Comparison of ENCODE assay signal across 9 cellular contexts in the genomic region with DNA sequence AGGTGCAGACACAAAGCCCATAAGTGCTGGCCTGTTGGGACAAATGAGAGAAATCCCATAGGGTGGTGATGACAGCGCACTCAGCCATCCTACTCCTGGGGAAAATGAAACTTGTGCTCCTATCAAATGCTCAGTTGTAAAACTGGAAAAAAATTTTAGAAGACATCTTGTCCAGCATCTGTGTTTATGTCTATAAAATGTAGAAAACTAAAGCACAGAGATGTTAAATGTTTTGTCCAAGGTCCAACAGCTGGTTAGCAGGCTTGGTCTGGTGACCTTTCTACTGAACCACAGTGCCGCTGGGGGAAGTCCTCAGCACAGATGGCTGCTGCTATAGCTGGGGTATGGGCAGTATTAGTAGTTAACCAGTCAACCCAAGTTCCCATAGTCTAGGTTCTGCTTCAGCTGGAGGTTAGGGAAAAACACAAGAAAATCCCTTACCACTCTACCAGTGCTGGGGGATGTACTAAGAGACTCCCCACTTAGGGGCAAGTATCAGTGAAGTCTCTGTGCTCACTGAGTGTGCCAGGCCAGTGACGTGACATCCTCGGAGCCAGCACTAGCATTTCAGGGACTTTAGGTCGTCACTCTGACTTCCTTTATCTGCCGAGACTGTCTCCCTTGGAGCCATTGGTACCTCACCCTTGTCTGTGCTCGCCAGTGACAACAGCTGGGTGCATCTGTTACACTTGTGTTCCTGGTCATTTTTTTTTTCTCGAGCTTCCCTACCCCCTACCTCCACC. TPM values are rescaled to one million over a fixed set of nuclear protein-coding genes. Genes with fewer than 3 reads are reported as not detected.
A peak's percentile ranks its signal among the peaks of the same experiment; 100 is the strongest.
DNase-seq lines count a peak whose midpoint lies in the region; ATAC-seq and TF ChIP-seq lines count a peak whose summit lies in the region.
"Had no signal": no experiment of that assay in that cellular context is flagged by ENCODE, and none has a peak within 500 bp of the region (broad histone marks: within the 10 kb centered on the region; RNA-seq: fewer than 3 reads in every experiment).

No MANE protein-coding gene starts in this region.

- no peak overlapping the region for H3K27ac ChIP-seq in effector memory CD4-positive, alpha-beta T cell (ENCODE audit: insufficient read depth, low read length, poor library complexity, severe bottlenecking)

- H3K27me3 Mint-ChIP-seq in endothelial cell (ENCODE audit: unreplicated experiment): peaks cover 16% of the 10 kb centered on the region

- ATAC-seq in GM19372 (IDR thresholded peaks at IDR 0.05; ENCODE audit: low read depth, unreplicated experiment) (peak; percentile 46), HG03139 (IDR thresholded peaks at IDR 0.05; ENCODE audit: unreplicated experiment) (peak; percentile 43)

- H3K36me3 Mint-ChIP-seq in endothelial cell (ENCODE audit: low read depth, unreplicated experiment): peaks cover 1% of the 10 kb centered on the region

- DNase-seq in GM06990 (ENCODE audit: extremely low read depth, insufficient read length) (peak; percentile 61), endothelial cell (ENCODE audit: low spot score) (no peak), NOMO-1 (lab: John Stamatoyannopoulos, UW; ENCODE audit: unreplicated experiment in 2 of 2) (no peak), NCI-H526 treated with DMSO at 0.1 percent for 48 hours (lab: John Stamatoyannopoulos, UW) (no peak), hippocampal formation (lab: John Stamatoyannopoulos, UW) (no peak)
- no peak for DNase-seq in effector memory CD4-positive, alpha-beta T cell
- DNase-seq: NCI-H446 had no signal

- no peaks in the 10 kb centered on the region for H3K9me3 ChIP-seq in effector memory CD4-positive, alpha-beta T cell (ENCODE audit: control insufficient read depth, low read length)

- peak overlapping the region; percentile 9 for H3K4me3 Mint-ChIP-seq in endothelial cell (ENCODE audit: unreplicated experiment)

- H3K36me3 ChIP-seq in GM06990 (ENCODE audit: control insufficient read depth, insufficient read depth, low read length): peaks cover 14% of the 10 kb centered on the region
- H3K36me3 ChIP-seq in effector memory CD4-positive, alpha-beta T cell (ENCODE audit: control insufficient read depth, insufficient read depth, low read length): no peaks in the 10 kb centered on the region

- no peaks in the 10 kb centered on the region for H3K27me3 ChIP-seq in GM06990 (replicated peaks; ENCODE audit: control insufficient read depth, insufficient read depth, low read length)
- H3K27me3 ChIP-seq in effector memory CD4-positive, alpha-beta T cell (replicated peaks; ENCODE audit: control insufficient read depth, insufficient read depth, low read length, poor library complexity, severe bottlenecking): peaks cover 6% of the 10 kb centered on the region

- no peak overlapping the region for H3K27ac Mint-ChIP-seq in endothelial cell (ENCODE audit: unreplicated experiment)

- peak overlapping the region; percentile 75 for H3K4me3 ChIP-seq in GM06990 (replicated peaks; ENCODE audit: low read depth, low read length)
- no peak overlapping the region for H3K4me3 ChIP-seq in effector memory CD4-positive, alpha-beta T cell (ENCODE audit: insufficient read depth, low read depth, low read length, poor library complexity, severe bottlenecking)

- no peaks in the 10 kb centered on the region for H3K9me3 Mint-ChIP-seq in endothelial cell (ENCODE audit: unreplicated experiment)

- H3K4me1 ChIP-seq in effector memory CD4-positive, alpha-beta T cell (ENCODE audit: control insufficient read depth, insufficient read depth, low read length, poor library complexity, severe bottlenecking): peaks cover 7% of the 10 kb centered on the region

- TF ChIP-seq CTCF in GM06990 (IDR thresholded peaks at IDR 0.05; ENCODE audit: insufficient read depth, low read length, poor library complexity, severe bottlenecking): no peak
- TF ChIP-seq CTCF in endothelial cell (IDR thresholded peaks at IDR 0.05; ENCODE audit: unreplicated experiment): no peak

- peaks cover 7% of the 10 kb centered on the region for H3K4me1 Mint-ChIP-seq in endothelial cell (ENCODE audit: unreplicated experiment)

RNA-seq across cellular contexts. Expression of a gene that starts 1.9 kb away (rescaled TPM):
- 1.8 TPM for total RNA-seq in endothelial cell (ENCODE audit: unreplicated experiment)

RNA-seq across cellular contexts. Expression of a gene that starts 42.0 kb away (rescaled TPM):
- total RNA-seq in endothelial cell (ENCODE audit: unreplicated experiment): 17.4 TPM
